In genomic region chr18:13608791-13609552, GRCh38 we compare ENCODE assay signal across 12 cellular contexts.
DNase-seq lines count a peak whose midpoint lies in the region; ATAC-seq, FAIRE-seq and TF ChIP-seq lines count a peak whose summit lies in the region.
"Had no signal": no experiment of that assay in that cellular context is flagged by ENCODE, and none has a peak within 500 bp of the region (broad histone marks: within the 10 kb centered on the region; RNA-seq: fewer than 3 reads in every experiment).

No MANE protein-coding gene starts in this region.

- no peak overlapping the region for H3K4me3 ChIP-seq in CD8-positive, alpha-beta memory T cell (ENCODE audit: low read length)
- peak overlapping the region; percentile 46 for H3K4me3 ChIP-seq in Jurkat, Clone E6-1 (ENCODE audit: low read length)
- H3K4me3 ChIP-seq in pancreas: no peak overlapping the region
- no peak overlapping the region for H3K4me3 ChIP-seq in mesendoderm (ENCODE audit: low read length)
- no peak overlapping the region for H3K4me3 ChIP-seq in heart left ventricle
- H3K4me3 ChIP-seq: tibial nerve had no signal

- no peak overlapping the region for H2AK5ac ChIP-seq in mesendoderm (ENCODE audit: low read length)

- peaks cover 53 to 75% (median 59%) of the 10 kb centered on the region in 3 donors for H3K4me1 Mint-ChIP-seq in CD8-positive, alpha-beta memory T cell
- peaks cover 76% of the 10 kb centered on the region for H3K4me1 Mint-ChIP-seq in activated CD4-positive, alpha-beta memory T cell treated with anti-CD3 and anti-CD28 coated beads, Interleukin-2, amount 10 ng/mL, durations not matched to agents 7 days and 5 days
- H3K4me1 Mint-ChIP-seq in naive B cell: peaks cover 41 to 54% (median 46%) of the 10 kb centered on the region in 3 donors

- POLR2A ChIA-PET in CD8-positive, alpha-beta memory T cell (lab: Charles Lee): no interaction called here
- POLR2A ChIA-PET in activated CD4-positive, alpha-beta memory T cell treated with anti-CD3 and anti-CD28 coated beads, Interleukin-2, amount 10 ng/mL, durations not matched to agents 7 days and 5 days (lab: Charles Lee): interaction anchor here (0.8 to 3.1 kb wide), 11 partner anchors 12 to 343 kb away, joined by 3 to 33 read pairs (median 6); no protein-coding TSS in a partner anchor

- no peak overlapping the region for H4K5ac ChIP-seq in mesendoderm (ENCODE audit: low read length)

- H3K79me1 ChIP-seq in mesendoderm (ENCODE audit: low read length): no peaks in the 10 kb centered on the region

- peaks cover 37% of the 10 kb centered on the region for H3K4me1 ChIP-seq in CD8-positive, alpha-beta memory T cell (ENCODE audit: insufficient read depth, low read length)
- H3K4me1 ChIP-seq in pancreas: no peaks in the 10 kb centered on the region
- H3K4me1 ChIP-seq in mesendoderm (ENCODE audit: control insufficient read depth, low read depth, low read length): peaks cover 10% of the 10 kb centered on the region
- peaks cover under 1 to 55% (median 24%) of the 10 kb centered on the region in 12 donors for H3K4me1 ChIP-seq in heart left ventricle

- no peak overlapping the region for H3K27ac ChIP-seq in CD8-positive, alpha-beta memory T cell (ENCODE audit: low read depth, low read length)
- H3K27ac ChIP-seq in pancreas: no peak overlapping the region
- H3K27ac ChIP-seq in mesendoderm (ENCODE audit: low read depth, low read length): no peak overlapping the region
- no peak overlapping the region for H3K27ac ChIP-seq in heart left ventricle
- H3K27ac ChIP-seq: tibial nerve had no signal

- TF ChIP-seq CTCF in pancreas (IDR thresholded peaks at IDR 0.05) (no peak), heart left ventricle (IDR thresholded peaks at IDR 0.05) (no peak)

- H2BK120ac ChIP-seq in mesendoderm (ENCODE audit: low read depth, low read length): no peak overlapping the region

- no peak overlapping the region for H2BK15ac ChIP-seq in mesendoderm (replicated peaks; ENCODE audit: low read depth)

- no peaks in the 10 kb centered on the region for H3K36me3 ChIP-seq in CD8-positive, alpha-beta memory T cell (ENCODE audit: insufficient read depth, low read length)
- H3K36me3 ChIP-seq in pancreas (no peaks in the 10 kb centered on the region), mesendoderm (ENCODE audit: control insufficient read depth, insufficient read depth, low read length) (no peaks in the 10 kb centered on the region), heart left ventricle (no peaks in the 10 kb centered on the region)
- H3K36me3 ChIP-seq: tibial nerve had no signal

- H2BK5ac ChIP-seq in mesendoderm (ENCODE audit: low read length): no peak overlapping the region

- DNase-seq in CD8-positive, alpha-beta memory T cell: peak in 2 of 5 donors; percentile 33 to 68
- peak; percentile 71 for DNase-seq in Jurkat, Clone E6-1 (ENCODE audit: low read depth, low spot score)
- DNase-seq in activated CD4-positive, alpha-beta memory T cell treated with anti-CD3 and anti-CD28 coated beads, Interleukin-2, amount 10 ng/mL, durations not matched to agents 7 days and 5 days: peak; percentile 65
- no peak for DNase-seq in naive B cell
- DNase-seq in pancreas: no peak
- DNase-seq in mesendoderm: no peak
- DNase-seq in heart left ventricle: no peak
- DNase-seq in HK-2 (ENCODE audit: unreplicated experiment): no peak
- DNase-seq: T1000 had no signal

- 69 to 71% methylated on average over 16 of the region's 16 CpGs for WGBS in pancreas, 2 donors
- WGBS in mesendoderm (ENCODE audit: extremely low coverage, insufficient coverage, low lambda C conversion rate): no CpG with 5 or more reads among the region's 16 CpGs
- 81 to 88% (median 82%) methylated on average over 16 of the region's 16 CpGs for whole genome bisulfite sequencing in heart left ventricle, 4 donors

- TF ChIP-seq POLR2A in heart left ventricle (IDR thresholded peaks at IDR 0.05): no peak

- no peak overlapping the region for H3K56ac ChIP-seq in mesendoderm (ENCODE audit: low read length)

- ATAC-seq in naive B cell (ENCODE audit: low read depth in 2 of 2) (no peak), pancreas (no peak), heart left ventricle (no peak)

- no peak overlapping the region for H4K8ac ChIP-seq in mesendoderm (ENCODE audit: low read depth, low read length)

- no peaks in the 10 kb centered on the region for H3K36me3 Mint-ChIP-seq in CD8-positive, alpha-beta memory T cell
- H3K36me3 Mint-ChIP-seq in activated CD4-positive, alpha-beta memory T cell treated with anti-CD3 and anti-CD28 coated beads, Interleukin-2, amount 10 ng/mL, durations not matched to agents 7 days and 5 days (ENCODE audit: low read depth): no peaks in the 10 kb centered on the region
- no peaks in the 10 kb centered on the region for H3K36me3 Mint-ChIP-seq in naive B cell

- H3K9ac ChIP-seq in mesendoderm (ENCODE audit: low read length): no peak overlapping the region

- no peaks in the 10 kb centered on the region for H3K9me3 ChIP-seq in CD8-positive, alpha-beta memory T cell (ENCODE audit: low read length)
- H3K9me3 ChIP-seq in pancreas: no peaks in the 10 kb centered on the region
- H3K9me3 ChIP-seq in heart left ventricle: no peaks in the 10 kb centered on the region
- H3K9me3 ChIP-seq: tibial nerve had no signal

- no peak overlapping the region for H3K23ac ChIP-seq in mesendoderm (ENCODE audit: low read length)

- H3K4me2 ChIP-seq in mesendoderm (ENCODE audit: low read length): no peak overlapping the region

- no peaks in the 10 kb centered on the region for H3K27me3 ChIP-seq in CD8-positive, alpha-beta memory T cell (ENCODE audit: insufficient read depth, low read length, poor library complexity, severe bottlenecking)
- no peaks in the 10 kb centered on the region for H3K27me3 ChIP-seq in pancreas
- H3K27me3 ChIP-seq in mesendoderm (ENCODE audit: insufficient read depth, low read length, poor library complexity): no peaks in the 10 kb centered on the region
- no peaks in the 10 kb centered on the region for H3K27me3 ChIP-seq in heart left ventricle
- H3K27me3 ChIP-seq: tibial nerve had no signal

- H3K4me3 Mint-ChIP-seq in CD8-positive, alpha-beta memory T cell: peak overlapping the region; percentile 28 to 80 (median 73)
- H3K4me3 Mint-ChIP-seq in activated CD4-positive, alpha-beta memory T cell treated with anti-CD3 and anti-CD28 coated beads, Interleukin-2, amount 10 ng/mL, durations not matched to agents 7 days and 5 days: peak overlapping the region; percentile 68
- peak overlapping the region in 2 of 8 donors; percentile 9 to 39 for H3K4me3 Mint-ChIP-seq in naive B cell

- H3K18ac ChIP-seq in mesendoderm (ENCODE audit: low read length): no peak overlapping the region

- H3K27ac Mint-ChIP-seq in CD8-positive, alpha-beta memory T cell: peak overlapping the region; percentile 12 to 91 (median 76)
- peak overlapping the region; percentile 82 for H3K27ac Mint-ChIP-seq in activated CD4-positive, alpha-beta memory T cell treated with anti-CD3 and anti-CD28 coated beads, Interleukin-2, amount 10 ng/mL, durations not matched to agents 7 days and 5 days
- peak overlapping the region; percentile 69 to 100 (median 82) for H3K27ac Mint-ChIP-seq in naive B cell

- H3K79me2 ChIP-seq in mesendoderm (ENCODE audit: control insufficient read depth, insufficient read depth, low read length): no peaks in the 10 kb centered on the region

- H3K9me3 Mint-ChIP-seq in CD8-positive, alpha-beta memory T cell: peaks cover 0 to 3% (median 0%) of the 10 kb centered on the region in 5 donors
- no peaks in the 10 kb centered on the region for H3K9me3 Mint-ChIP-seq in activated CD4-positive, alpha-beta memory T cell treated with anti-CD3 and anti-CD28 coated beads, Interleukin-2, amount 10 ng/mL, durations not matched to agents 7 days and 5 days
- H3K9me3 Mint-ChIP-seq in naive B cell: peaks cover 0 to 5% (median 0%) of the 10 kb centered on the region in 7 donors

- peaks cover 0 to 9% of the 10 kb centered on the region in 2 donors for H3K27me3 Mint-ChIP-seq in CD8-positive, alpha-beta memory T cell
- H3K27me3 Mint-ChIP-seq in activated CD4-positive, alpha-beta memory T cell treated with anti-CD3 and anti-CD28 coated beads, Interleukin-2, amount 10 ng/mL, durations not matched to agents 7 days and 5 days: no peaks in the 10 kb centered on the region
- no peaks in the 10 kb centered on the region for H3K27me3 Mint-ChIP-seq in naive B cell

- intact Hi-C loops in pancreas (cut with DNase I) (no loop called here), heart left ventricle (cut with DNase I) (no loop called here)

- FAIRE-seq in pancreas (lab: Jason Lieb, UNC): no peak
- FAIRE-seq: astrocyte, H1 had no signal

- CTCF ChIA-PET in CD8-positive, alpha-beta memory T cell (lab: Charles Lee): interaction anchor here (0.7 to 2.8 kb wide), 3 partner anchors 20 to 51 kb away, joined by 3 to 12 read pairs (median 5); no protein-coding TSS in a partner anchor
- CTCF ChIA-PET in activated CD4-positive, alpha-beta memory T cell treated with anti-CD3 and anti-CD28 coated beads, Interleukin-2, amount 10 ng/mL, durations not matched to agents 7 days and 5 days (lab: Charles Lee): interaction anchor here (0.8 to 2.3 kb wide), 11 partner anchors 12 to 393 kb away, joined by 3 to 7 read pairs (median 4); partner anchors contain the start of genes FAM210A and RNMT

- no peak overlapping the region for H3K4ac ChIP-seq in mesendoderm (ENCODE audit: low read depth, low read length)

Comparison
In these comparisons a context has a peak if more than half of its experiments do, and no peak if none do; other contexts are left out.
1. DNase-seq: peak in Jurkat, Clone E6-1 (single experiment) and activated CD4-positive, alpha-beta memory T cell treated with anti-CD3 and anti-CD28 coated beads, Interleukin-2, amount 10 ng/mL, durations not matched to agents 7 days and 5 days (single experiment); none in naive B cell (single experiment), pancreas (0 of 6), mesendoderm (single experiment), heart left ventricle (0 of 5) and HK-2 (single experiment).
2. Peak in every context shown above with its lines, with median percentiles within 50 percentile points of each other: H3K27ac Mint-ChIP-seq.